8 cellular contexts compared by ENCODE assay signal in the genomic region with DNA sequence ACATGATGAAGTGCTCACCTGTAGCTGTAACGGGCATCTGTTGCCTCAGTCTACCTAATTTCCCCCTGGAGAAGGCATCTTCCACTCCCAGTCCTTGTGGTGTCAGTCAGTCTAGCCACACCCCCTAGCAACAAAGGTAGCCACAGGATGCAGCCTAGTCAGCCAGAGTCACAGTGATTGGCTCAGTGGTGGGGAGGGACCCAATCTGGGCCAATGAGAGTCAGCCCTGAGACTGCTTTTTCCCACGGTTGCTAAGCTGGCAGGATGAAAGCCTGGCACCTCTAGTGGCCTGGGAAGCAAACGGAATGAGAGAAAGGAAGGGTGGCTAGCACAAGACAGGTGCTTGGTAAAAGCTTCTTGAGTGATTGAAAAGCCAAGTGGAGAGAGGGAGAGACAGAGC.
DNase-seq lines count a peak whose midpoint lies in the region; ATAC-seq and TF ChIP-seq lines count a peak whose summit lies in the region.

No MANE protein-coding gene starts in this region.

- no peaks in the 10 kb centered on the region for H3K9me3 ChIP-seq in iPS DF 6.9 (ENCODE audit: control insufficient read depth, insufficient read depth, low read length)
- no peaks in the 10 kb centered on the region for H3K9me3 ChIP-seq in ascending aorta

- H3K27ac ChIP-seq in iPS DF 6.9 (ENCODE audit: low read length): no peak overlapping the region
- H3K27ac ChIP-seq in ascending aorta: no peak overlapping the region

- no CpG with 5 or more reads among the region's 3 CpGs for WGBS in iPS DF 6.9 (ENCODE audit: insufficient coverage, insufficient read length)

- DNase-seq in EH (ENCODE audit: low read depth): peak; percentile 42
- peak; percentile 61 for DNase-seq in HEK293T (ENCODE audit: extremely low spot score)
- peak; percentile 27 for DNase-seq in SHP77 treated with DMSO at 0.1 percent for 48 hours (lab: John Stamatoyannopoulos, UW)
- DNase-seq in iPS DF 6.9 (ENCODE audit: low read depth, low spot score): peak; percentile 84
- DNase-seq in ascending aorta (ENCODE audit: low spot score in 2 of 2): no peak
- no peak for DNase-seq in central memory CD4-positive, alpha-beta T cell
- no peak for DNase-seq in activated CD4-positive, CD25-positive, alpha-beta regulatory T cell (lab: John Stamatoyannopoulos, UW)

- no peak overlapping the region for H3K4me3 ChIP-seq in iPS DF 6.9 (ENCODE audit: low read length)
- H3K4me3 ChIP-seq in ascending aorta: no peak overlapping the region

- H3K36me3 ChIP-seq in iPS DF 6.9 (ENCODE audit: control insufficient read depth, insufficient read depth, low read length) (no peaks in the 10 kb centered on the region), ascending aorta (no peaks in the 10 kb centered on the region)

- peaks cover 9% of the 10 kb centered on the region for H3K4me1 ChIP-seq in iPS DF 6.9 (ENCODE audit: control insufficient read depth, insufficient read depth, low read length)
- peaks cover 0 to 13% of the 10 kb centered on the region in 2 donors for H3K4me1 ChIP-seq in ascending aorta

- H3K27me3 ChIP-seq in iPS DF 6.9 (ENCODE audit: control insufficient read depth, insufficient read depth, low read length): no peaks in the 10 kb centered on the region
- no peaks in the 10 kb centered on the region for H3K27me3 ChIP-seq in ascending aorta

- CTCF ChIA-PET in HEK293T (lab: Yijun Ruan, JAX): interaction anchor here (1.0 kb wide), 1 partner anchor 22 kb away, joined by 3 read pairs; no protein-coding TSS in a partner anchor

- no peak for TF ChIP-seq CTCF in ascending aorta (IDR thresholded peaks at IDR 0.05)

- intact Hi-C loops in ascending aorta (cut with DNase I): no loop called here

- POLR2A ChIA-PET in HEK293T (lab: Yijun Ruan, JAX): no interaction called here

- ATAC-seq in HG02981 (IDR thresholded peaks at IDR 0.05; ENCODE audit: unreplicated experiment): no peak

TF ChIP-seq in HEK293T, 16 proteins besides CTCF, POLR2A, EP300 and RAD21:
- no peak for TF ChIP-seq ELF4 (IDR thresholded peaks at IDR 0.05)
- TF ChIP-seq, protein P1, sequence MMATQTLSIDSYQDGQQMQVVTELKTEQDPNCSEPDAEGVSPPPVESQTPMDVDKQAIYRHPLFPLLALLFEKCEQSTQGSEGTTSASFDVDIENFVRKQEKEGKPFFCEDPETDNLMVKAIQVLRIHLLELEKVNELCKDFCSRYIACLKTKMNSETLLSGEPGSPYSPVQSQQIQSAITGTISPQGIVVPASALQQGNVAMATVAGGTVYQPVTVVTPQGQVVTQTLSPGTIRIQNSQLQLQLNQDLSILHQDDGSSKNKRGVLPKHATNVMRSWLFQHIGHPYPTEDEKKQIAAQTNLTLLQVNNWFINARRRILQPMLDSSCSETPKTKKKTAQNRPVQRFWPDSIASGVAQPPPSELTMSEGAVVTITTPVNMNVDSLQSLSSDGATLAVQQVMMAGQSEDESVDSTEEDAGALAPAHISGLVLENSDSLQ (IDR thresholded peaks at IDR 0.05): peak; percentile 64

Comparison
In these comparisons a context has a peak if more than half of its experiments do, and no peak if none do; other contexts are left out.
1. DNase-seq: peak in EH (single experiment), HEK293T (single experiment), SHP77 treated with DMSO at 0.1 percent for 48 hours (single experiment) and iPS DF 6.9 (single experiment); none in ascending aorta (0 of 2), central memory CD4-positive, alpha-beta T cell (single experiment) and activated CD4-positive, CD25-positive, alpha-beta regulatory T cell (0 of 4).